8 cellular contexts compared by ENCODE assay signal in genomic region chr1:226697608-226698544, GRCh38.
DNase-seq lines count a peak whose midpoint lies in the region; ATAC-seq lines count a peak whose summit lies in the region.

No MANE protein-coding gene starts in this region.

- H3K4me1 ChIP-seq in subcutaneous abdominal adipose tissue (ENCODE audit: control insufficient read depth in 5 of 5, insufficient read depth in 5 of 5, low read length in 5 of 5), result peaks cover 6 to 69% (median 36%) of the 10 kb centered on the region in 5 donors

- H3K36me3 ChIP-seq in subcutaneous abdominal adipose tissue (ENCODE audit: control insufficient read depth in 5 of 5, insufficient read depth in 5 of 5, low read length in 5 of 5), result peaks cover 0 to 15% (median 5%) of the 10 kb centered on the region in 5 donors

- peak overlapping the region; percentile 22 for H3K4me3 Mint-ChIP-seq in activated T-cell treated with anti-CD3 and anti-CD28 coated beads, Interleukin-2, amount 50 U/mL, for 24 hours

- H3K9ac ChIP-seq in subcutaneous abdominal adipose tissue (ENCODE audit: low read length in 5 of 5), result peak overlapping the region in 1 of 5 donors; percentile 37

- no peaks in the 10 kb centered on the region for H3K9me3 ChIP-seq in subcutaneous abdominal adipose tissue (ENCODE audit: control insufficient read depth in 5 of 5, low read length in 5 of 5)

- no peaks in the 10 kb centered on the region for H3K27me3 ChIP-seq in subcutaneous abdominal adipose tissue (ENCODE audit: control insufficient read depth in 5 of 5, insufficient read depth in 4 of 5, low read length in 5 of 5)

- H3K27ac ChIP-seq in cingulate gyrus (ENCODE audit: low read depth, low read length), result peak overlapping the region; percentile 66
- peak overlapping the region; percentile 43 for H3K27ac ChIP-seq in subcutaneous abdominal adipose tissue (ENCODE audit: low read depth, low read length)

- H3K36me3 Mint-ChIP-seq in activated T-cell treated with anti-CD3 and anti-CD28 coated beads, Interleukin-2, amount 50 U/mL, for 24 hours (ENCODE audit: low read depth), result peaks cover 54% of the 10 kb centered on the region

- no peak overlapping the region for H3K4me3 ChIP-seq in subcutaneous abdominal adipose tissue (ENCODE audit: low read depth in 1 of 5, low read length in 5 of 5)

- H3K27me3 Mint-ChIP-seq in activated T-cell treated with anti-CD3 and anti-CD28 coated beads, Interleukin-2, amount 50 U/mL, for 24 hours, result no peaks in the 10 kb centered on the region

- no peak for DNase-seq in activated T-cell treated with anti-CD3 and anti-CD28 coated beads, Interleukin-2, amount 50 U/mL, for 24 hours
- no peak for DNase-seq in activated T-cell treated with anti-CD3 and anti-CD28 coated beads, Interleukin-2, amount 50 U/mL, for 1 hour
- DNase-seq in SW480 (ENCODE audit: low spot score), result no peak
- no peak for DNase-seq in stimulated activated CD4-positive, alpha-beta T cell treated with anti-CD3 and anti-CD28 coated beads, Interleukin-4, amount 100 ng/mL, for 4 hours
- no peak for DNase-seq in NCI-H1092 (lab: John Stamatoyannopoulos, UW)

- ATAC-seq in HG03196 (IDR thresholded peaks at IDR 0.05; ENCODE audit: unreplicated experiment), result peak; percentile 29

- peak overlapping the region; percentile 96 for H3K27ac Mint-ChIP-seq in activated T-cell treated with anti-CD3 and anti-CD28 coated beads, Interleukin-2, amount 50 U/mL, for 24 hours

- peaks cover 91% of the 10 kb centered on the region for H3K4me1 Mint-ChIP-seq in activated T-cell treated with anti-CD3 and anti-CD28 coated beads, Interleukin-2, amount 50 U/mL, for 24 hours (ENCODE audit: low read depth)

- no peaks in the 10 kb centered on the region for H3K9me3 Mint-ChIP-seq in activated T-cell treated with anti-CD3 and anti-CD28 coated beads, Interleukin-2, amount 50 U/mL, for 24 hours
